Comparison of ENCODE assay signal across 1 cellular context in the genomic region with DNA sequence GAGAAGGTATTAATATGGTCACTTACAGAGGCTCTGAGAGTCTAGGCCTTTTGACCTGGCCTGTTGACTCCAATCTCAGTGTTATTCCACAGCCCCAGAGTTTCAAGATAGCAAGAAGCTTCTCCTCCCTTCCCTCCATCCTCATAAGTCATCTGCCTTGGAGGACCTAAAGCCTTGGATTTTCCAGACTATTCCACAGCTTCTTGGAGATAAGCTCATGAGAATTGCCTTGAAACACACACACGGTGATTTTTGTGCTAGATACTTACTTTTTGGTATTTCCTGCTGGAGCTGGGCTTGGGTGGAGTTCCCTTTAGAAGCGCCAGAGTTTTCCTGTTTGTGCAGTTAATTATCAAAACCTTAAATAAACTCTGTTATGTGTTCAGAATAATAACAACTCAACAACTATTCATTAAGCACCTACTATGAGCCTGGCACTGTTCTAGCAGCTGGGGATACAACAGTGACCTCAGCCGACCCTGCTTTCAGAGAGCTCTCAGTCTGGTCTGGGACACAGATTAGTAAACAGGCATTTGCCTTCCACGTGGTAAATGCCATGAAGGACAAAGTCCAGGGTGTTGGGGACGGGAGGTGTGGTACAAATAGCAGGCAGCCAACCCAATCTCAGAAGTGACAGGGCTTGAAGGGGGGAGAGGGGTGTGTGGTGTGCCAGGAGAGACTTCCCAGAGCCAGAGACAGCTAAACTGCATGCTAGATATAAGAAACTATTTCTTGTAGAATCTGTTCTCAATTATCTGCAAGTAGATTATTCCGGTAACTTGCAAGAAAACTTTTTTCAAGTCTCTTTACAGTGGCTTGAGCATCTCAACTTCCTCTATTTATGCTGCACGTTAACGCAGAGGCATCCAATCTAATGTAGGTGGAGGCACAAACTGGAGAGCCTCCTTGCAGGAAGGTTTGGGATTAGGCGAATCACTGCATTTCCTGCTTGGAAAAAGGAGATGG.
TF ChIP-seq lines count a peak whose summit lies in the region.

No MANE protein-coding gene starts in this region.

TF ChIP-seq in HepG2, 621 proteins besides CTCF, POLR2A, EP300 and RAD21 (continued from another document and continues in another):
- TF ChIP-seq, protein P1, sequence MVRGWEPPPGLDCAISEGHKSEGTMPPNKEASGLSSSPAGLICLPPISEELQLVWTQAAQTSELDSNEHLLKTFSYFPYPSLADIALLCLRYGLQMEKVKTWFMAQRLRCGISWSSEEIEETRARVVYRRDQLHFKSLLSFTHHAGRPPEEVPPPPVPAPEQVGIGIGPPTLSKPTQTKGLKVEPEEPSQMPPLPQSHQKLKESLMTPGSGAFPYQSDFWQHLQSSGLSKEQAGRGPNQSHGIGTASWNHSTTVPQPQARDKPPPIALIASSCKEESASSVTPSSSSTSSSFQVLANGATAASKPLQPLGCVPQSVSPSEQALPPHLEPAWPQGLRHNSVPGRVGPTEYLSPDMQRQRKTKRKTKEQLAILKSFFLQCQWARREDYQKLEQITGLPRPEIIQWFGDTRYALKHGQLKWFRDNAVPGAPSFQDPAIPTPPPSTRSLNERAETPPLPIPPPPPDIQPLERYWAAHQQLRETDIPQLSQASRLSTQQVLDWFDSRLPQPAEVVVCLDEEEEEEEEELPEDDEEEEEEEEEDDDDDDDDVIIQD (CRISPR knock-in tag; IDR thresholded peaks at IDR 0.05; ENCODE audit: low read depth), result peak; percentile 72; the same call in 1 of the 2 replicates
- TF ChIP-seq RELA (CRISPR knock-in tag; IDR thresholded peaks at IDR 0.05), result no peak
- TF ChIP-seq, protein P2, sequence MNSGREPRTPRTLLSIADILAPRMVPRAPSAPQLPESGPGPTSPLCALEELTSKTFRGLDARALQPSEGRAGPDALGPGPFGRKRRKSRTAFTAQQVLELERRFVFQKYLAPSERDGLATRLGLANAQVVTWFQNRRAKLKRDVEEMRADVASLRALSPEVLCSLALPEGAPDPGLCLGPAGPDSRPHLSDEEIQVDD (CRISPR knock-in tag; IDR thresholded peaks at IDR 0.05; ENCODE audit: borderline replicate concordance), result no peak
- no peak for TF ChIP-seq ZBTB38 (CRISPR knock-in tag; IDR thresholded peaks at IDR 0.05)
- TF ChIP-seq ZNF317 (CRISPR knock-in tag; IDR thresholded peaks at IDR 0.05), result no peak
- TF ChIP-seq DPF2 (CRISPR knock-in tag; IDR thresholded peaks at IDR 0.05; ENCODE audit: borderline replicate concordance, low read depth), result peak; percentile 73; the same call in 1 of the 2 replicates
- peak; percentile 87 for TF ChIP-seq HDAC1 (CRISPR knock-in tag; IDR thresholded peaks at IDR 0.05)
- TF ChIP-seq GTF3A (CRISPR knock-in tag; conservative IDR thresholded peaks at IDR 0.05), result no peak
- no peak for TF ChIP-seq ZNF34 (CRISPR knock-in tag; IDR thresholded peaks at IDR 0.05; ENCODE audit: borderline replicate concordance)
- no peak for TF ChIP-seq GTF2F1 (IDR thresholded peaks at IDR 0.05; ENCODE audit: low read length)
- peak; percentile 86 for TF ChIP-seq BCL6 (CRISPR knock-in tag; IDR thresholded peaks at IDR 0.05)
- TF ChIP-seq NFIB (CRISPR knock-in tag; IDR thresholded peaks at IDR 0.05; ENCODE audit: borderline replicate concordance), result no peak
- no peak for TF ChIP-seq MED13 (CRISPR knock-in tag; IDR thresholded peaks at IDR 0.05)
- TF ChIP-seq, protein P3, sequence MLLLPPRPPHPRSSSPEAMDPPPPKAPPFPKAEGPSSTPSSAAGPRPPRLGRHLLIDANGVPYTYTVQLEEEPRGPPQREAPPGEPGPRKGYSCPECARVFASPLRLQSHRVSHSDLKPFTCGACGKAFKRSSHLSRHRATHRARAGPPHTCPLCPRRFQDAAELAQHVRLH (CRISPR knock-in tag; IDR thresholded peaks at IDR 0.05; ENCODE audit: borderline replicate concordance, low read depth), result peak; percentile 88; the same call in 1 of the 2 replicates
- no peak for TF ChIP-seq ZNF468 (CRISPR knock-in tag; IDR thresholded peaks at IDR 0.05)
- no peak for TF ChIP-seq KLF12 (CRISPR knock-in tag; IDR thresholded peaks at IDR 0.05; ENCODE audit: borderline replicate concordance)
- TF ChIP-seq, protein P4, sequence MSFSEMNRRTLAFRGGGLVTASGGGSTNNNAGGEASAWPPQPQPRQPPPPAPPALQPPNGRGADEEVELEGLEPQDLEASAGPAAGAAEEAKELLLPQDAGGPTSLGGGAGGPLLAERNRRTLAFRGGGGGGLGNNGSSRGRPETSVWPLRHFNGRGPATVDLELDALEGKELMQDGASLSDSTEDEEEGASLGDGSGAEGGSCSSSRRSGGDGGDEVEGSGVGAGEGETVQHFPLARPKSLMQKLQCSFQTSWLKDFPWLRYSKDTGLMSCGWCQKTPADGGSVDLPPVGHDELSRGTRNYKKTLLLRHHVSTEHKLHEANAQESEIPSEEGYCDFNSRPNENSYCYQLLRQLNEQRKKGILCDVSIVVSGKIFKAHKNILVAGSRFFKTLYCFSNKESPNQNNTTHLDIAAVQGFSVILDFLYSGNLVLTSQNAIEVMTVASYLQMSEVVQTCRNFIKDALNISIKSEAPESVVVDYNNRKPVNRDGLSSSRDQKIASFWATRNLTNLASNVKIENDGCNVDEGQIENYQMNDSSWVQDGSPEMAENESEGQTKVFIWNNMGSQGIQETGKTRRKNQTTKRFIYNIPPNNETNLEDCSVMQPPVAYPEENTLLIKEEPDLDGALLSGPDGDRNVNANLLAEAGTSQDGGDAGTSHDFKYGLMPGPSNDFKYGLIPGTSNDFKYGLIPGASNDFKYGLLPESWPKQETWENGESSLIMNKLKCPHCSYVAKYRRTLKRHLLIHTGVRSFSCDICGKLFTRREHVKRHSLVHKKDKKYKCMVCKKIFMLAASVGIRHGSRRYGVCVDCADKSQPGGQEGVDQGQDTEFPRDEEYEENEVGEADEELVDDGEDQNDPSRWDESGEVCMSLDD (CRISPR knock-in tag; IDR thresholded peaks at IDR 0.05; ENCODE audit: borderline replicate concordance), result no peak
- TF ChIP-seq, protein P5, sequence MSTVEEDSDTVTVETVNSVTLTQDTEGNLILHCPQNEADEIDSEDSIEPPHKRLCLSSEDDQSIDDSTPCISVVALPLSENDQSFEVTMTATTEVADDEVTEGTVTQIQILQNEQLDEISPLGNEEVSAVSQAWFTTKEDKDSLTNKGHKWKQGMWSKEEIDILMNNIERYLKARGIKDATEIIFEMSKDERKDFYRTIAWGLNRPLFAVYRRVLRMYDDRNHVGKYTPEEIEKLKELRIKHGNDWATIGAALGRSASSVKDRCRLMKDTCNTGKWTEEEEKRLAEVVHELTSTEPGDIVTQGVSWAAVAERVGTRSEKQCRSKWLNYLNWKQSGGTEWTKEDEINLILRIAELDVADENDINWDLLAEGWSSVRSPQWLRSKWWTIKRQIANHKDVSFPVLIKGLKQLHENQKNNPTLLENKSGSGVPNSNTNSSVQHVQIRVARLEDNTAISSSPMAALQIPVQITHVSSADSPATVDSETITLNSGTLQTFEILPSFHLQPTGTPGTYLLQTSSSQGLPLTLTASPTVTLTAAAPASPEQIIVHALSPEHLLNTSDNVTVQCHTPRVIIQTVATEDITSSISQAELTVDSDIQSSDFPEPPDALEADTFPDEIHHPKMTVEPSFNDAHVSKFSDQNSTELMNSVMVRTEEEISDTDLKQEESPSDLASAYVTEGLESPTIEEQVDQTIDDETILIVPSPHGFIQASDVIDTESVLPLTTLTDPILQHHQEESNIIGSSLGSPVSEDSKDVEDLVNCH (CRISPR knock-in tag; IDR thresholded peaks at IDR 0.05), result no peak
- TF ChIP-seq ZNF547 (CRISPR knock-in tag; IDR thresholded peaks at IDR 0.05), result no peak
- no peak for TF ChIP-seq KDM5A (IDR thresholded peaks at IDR 0.05; ENCODE audit: borderline replicate concordance, low read length)
- TF ChIP-seq ZNF737 (CRISPR knock-in tag; IDR thresholded peaks at IDR 0.05; ENCODE audit: borderline replicate concordance), result no peak
- TF ChIP-seq, protein P6, sequence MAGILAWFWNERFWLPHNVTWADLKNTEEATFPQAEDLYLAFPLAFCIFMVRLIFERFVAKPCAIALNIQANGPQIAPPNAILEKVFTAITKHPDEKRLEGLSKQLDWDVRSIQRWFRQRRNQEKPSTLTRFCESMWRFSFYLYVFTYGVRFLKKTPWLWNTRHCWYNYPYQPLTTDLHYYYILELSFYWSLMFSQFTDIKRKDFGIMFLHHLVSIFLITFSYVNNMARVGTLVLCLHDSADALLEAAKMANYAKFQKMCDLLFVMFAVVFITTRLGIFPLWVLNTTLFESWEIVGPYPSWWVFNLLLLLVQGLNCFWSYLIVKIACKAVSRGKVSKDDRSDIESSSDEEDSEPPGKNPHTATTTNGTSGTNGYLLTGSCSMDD (CRISPR knock-in tag; IDR thresholded peaks at IDR 0.05), result no peak
- TF ChIP-seq CHD2 (IDR thresholded peaks at IDR 0.05; ENCODE audit: low read depth, low read length), result no peak
- TF ChIP-seq, protein P7, sequence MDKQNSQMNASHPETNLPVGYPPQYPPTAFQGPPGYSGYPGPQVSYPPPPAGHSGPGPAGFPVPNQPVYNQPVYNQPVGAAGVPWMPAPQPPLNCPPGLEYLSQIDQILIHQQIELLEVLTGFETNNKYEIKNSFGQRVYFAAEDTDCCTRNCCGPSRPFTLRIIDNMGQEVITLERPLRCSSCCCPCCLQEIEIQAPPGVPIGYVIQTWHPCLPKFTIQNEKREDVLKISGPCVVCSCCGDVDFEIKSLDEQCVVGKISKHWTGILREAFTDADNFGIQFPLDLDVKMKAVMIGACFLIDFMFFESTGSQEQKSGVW (CRISPR knock-in tag; IDR thresholded peaks at IDR 0.05; ENCODE audit: borderline replicate concordance), result no peak
- TF ChIP-seq, protein P8, sequence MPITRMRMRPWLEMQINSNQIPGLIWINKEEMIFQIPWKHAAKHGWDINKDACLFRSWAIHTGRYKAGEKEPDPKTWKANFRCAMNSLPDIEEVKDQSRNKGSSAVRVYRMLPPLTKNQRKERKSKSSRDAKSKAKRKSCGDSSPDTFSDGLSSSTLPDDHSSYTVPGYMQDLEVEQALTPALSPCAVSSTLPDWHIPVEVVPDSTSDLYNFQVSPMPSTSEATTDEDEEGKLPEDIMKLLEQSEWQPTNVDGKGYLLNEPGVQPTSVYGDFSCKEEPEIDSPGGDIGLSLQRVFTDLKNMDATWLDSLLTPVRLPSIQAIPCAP (CRISPR knock-in tag; IDR thresholded peaks at IDR 0.05; ENCODE audit: low read depth), result no peak
- TF ChIP-seq ZNF282 (IDR thresholded peaks at IDR 0.05; ENCODE audit: partially characterized antibody), result no peak
- TF ChIP-seq, protein P9, sequence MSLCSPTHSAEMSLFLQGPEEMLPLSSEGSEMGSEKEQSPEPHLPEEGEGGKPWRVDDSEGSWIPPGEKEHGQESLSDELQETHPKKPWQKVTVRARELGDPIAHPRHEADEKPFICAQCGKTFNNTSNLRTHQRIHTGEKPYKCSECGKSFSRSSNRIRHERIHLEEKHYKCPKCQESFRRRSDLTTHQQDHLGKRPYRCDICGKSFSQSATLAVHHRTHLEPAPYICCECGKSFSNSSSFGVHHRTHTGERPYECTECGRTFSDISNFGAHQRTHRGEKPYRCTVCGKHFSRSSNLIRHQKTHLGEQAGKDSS (CRISPR knock-in tag; IDR thresholded peaks at IDR 0.05; ENCODE audit: borderline replicate concordance, low read depth), result 0 out of 2 replicates have a peak, but pooled peaks have one; percentile 46
- TF ChIP-seq ZNF263 (CRISPR knock-in tag; IDR thresholded peaks at IDR 0.05), result no peak
- TF ChIP-seq KDM3A (CRISPR knock-in tag; IDR thresholded peaks at IDR 0.05; ENCODE audit: low read depth), result peak; percentile 68; the same call in 1 of the 2 replicates
- peak; percentile 86 for TF ChIP-seq ARNTL (CRISPR knock-in tag; IDR thresholded peaks at IDR 0.05)
- TF ChIP-seq KMT2A (CRISPR knock-in tag; IDR thresholded peaks at IDR 0.05), result 0 out of 2 replicates have a peak, but pooled peaks have one; percentile 24
- TF ChIP-seq ZFP41 (CRISPR knock-in tag; IDR thresholded peaks at IDR 0.05; ENCODE audit: borderline replicate concordance), result no peak
- TF ChIP-seq ZNF446 (CRISPR knock-in tag; IDR thresholded peaks at IDR 0.05), result no peak
- peak; percentile 93 for TF ChIP-seq HMG20A (CRISPR knock-in tag; IDR thresholded peaks at IDR 0.05; ENCODE audit: borderline replicate concordance)
- TF ChIP-seq ZNF567 (CRISPR knock-in tag; IDR thresholded peaks at IDR 0.05; ENCODE audit: borderline replicate concordance), result no peak
- no peak for TF ChIP-seq ZZZ3 (CRISPR knock-in tag; IDR thresholded peaks at IDR 0.05; ENCODE audit: borderline replicate concordance)
- no peak for TF ChIP-seq SSRP1 (CRISPR knock-in tag; IDR thresholded peaks at IDR 0.05)
- TF ChIP-seq BRCA1 (CRISPR knock-in tag; IDR thresholded peaks at IDR 0.05), result no peak
- TF ChIP-seq ZNF30 (CRISPR knock-in tag; IDR thresholded peaks at IDR 0.05), result no peak
- no peak for TF ChIP-seq TAF15 (IDR thresholded peaks at IDR 0.05; ENCODE audit: low read depth, low read length, poor library complexity, severe bottlenecking)
- TF ChIP-seq ZFP37 (CRISPR knock-in tag; IDR thresholded peaks at IDR 0.05; ENCODE audit: borderline replicate concordance), result no peak
- TF ChIP-seq, protein P10, sequence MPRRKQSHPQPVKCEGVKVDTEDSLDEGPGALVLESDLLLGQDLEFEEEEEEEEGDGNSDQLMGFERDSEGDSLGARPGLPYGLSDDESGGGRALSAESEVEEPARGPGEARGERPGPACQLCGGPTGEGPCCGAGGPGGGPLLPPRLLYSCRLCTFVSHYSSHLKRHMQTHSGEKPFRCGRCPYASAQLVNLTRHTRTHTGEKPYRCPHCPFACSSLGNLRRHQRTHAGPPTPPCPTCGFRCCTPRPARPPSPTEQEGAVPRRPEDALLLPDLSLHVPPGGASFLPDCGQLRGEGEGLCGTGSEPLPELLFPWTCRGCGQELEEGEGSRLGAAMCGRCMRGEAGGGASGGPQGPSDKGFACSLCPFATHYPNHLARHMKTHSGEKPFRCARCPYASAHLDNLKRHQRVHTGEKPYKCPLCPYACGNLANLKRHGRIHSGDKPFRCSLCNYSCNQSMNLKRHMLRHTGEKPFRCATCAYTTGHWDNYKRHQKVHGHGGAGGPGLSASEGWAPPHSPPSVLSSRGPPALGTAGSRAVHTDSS (CRISPR knock-in tag; conservative IDR thresholded peaks at IDR 0.05), result no peak
